4 cellular contexts compared by ENCODE assay signal in the genomic region with DNA sequence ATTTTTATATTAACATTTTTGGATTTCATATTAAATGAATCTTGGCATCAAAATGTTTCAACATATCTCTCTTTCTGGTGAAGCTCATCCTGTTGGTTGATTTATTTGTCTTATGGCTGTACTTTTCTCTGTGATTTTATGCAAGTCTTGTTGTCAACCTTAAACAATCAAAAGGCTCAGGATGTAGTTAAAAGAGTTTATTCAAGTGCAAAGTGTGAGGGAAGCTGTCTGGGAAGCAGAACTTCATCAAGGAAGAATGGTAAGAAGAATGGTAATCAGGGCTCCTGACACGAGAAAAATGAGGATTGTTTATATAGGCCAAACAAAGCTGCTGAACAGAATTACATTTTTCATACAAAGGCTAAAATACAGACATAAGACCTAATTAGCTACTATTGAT. TPM values are rescaled to one million over a fixed set of nuclear protein-coding genes. Genes with fewer than 3 reads are reported as not detected.
"Had no signal": no experiment of that assay in that cellular context is flagged by ENCODE, and none has a peak within 500 bp of the region (broad histone marks: within the 10 kb centered on the region; RNA-seq: fewer than 3 reads in every experiment).

No MANE protein-coding gene starts in this region.

RNA-seq across cellular contexts. Expression of gene TSPY2, which starts 29.0 kb away (rescaled TPM):
- total RNA-seq: H9, HT-29, IMR-90, K562 had no signal
- polyA plus RNA-seq: IMR-90, K562 had no signal
